ENCODE assay signal across 1 cellular context in genomic region chr6:32244946-32245398, GRCh38.
TF ChIP-seq lines count a peak whose summit lies in the region.

No MANE protein-coding gene starts in this region.

TF ChIP-seq in HEK293, 187 proteins besides CTCF, POLR2A, EP300 and RAD21 (continued from another document):
- TF ChIP-seq ZNF692 (tag by site-specific recombination; IDR thresholded peaks at IDR 0.05) (peak; percentile 93), ZNF560 (tag by site-specific recombination; IDR thresholded peaks at IDR 0.05; ENCODE audit: borderline replicate concordance) (no peak), ZNF157 (tag by site-specific recombination; IDR thresholded peaks at IDR 0.05) (no peak), PBX3 (CRISPR knock-in tag; IDR thresholded peaks at IDR 0.05) (no peak), WT1 (tag by site-specific recombination; IDR thresholded peaks at IDR 0.05) (no peak), ZNF341 (tag by site-specific recombination; IDR thresholded peaks at IDR 0.05; ENCODE audit: low read depth) (no peak), TSHZ1 (tag by site-specific recombination; IDR thresholded peaks at IDR 0.05; ENCODE audit: borderline replicate concordance) (no peak), SCRT1 (tag by site-specific recombination; IDR thresholded peaks at IDR 0.05; ENCODE audit: borderline replicate concordance) (no peak), ZNF549 (tag by site-specific recombination; IDR thresholded peaks at IDR 0.05) (no peak), ZNF202 (tag by site-specific recombination; IDR thresholded peaks at IDR 0.05; ENCODE audit: borderline replicate concordance) (no peak), ZNF155 (tag by site-specific recombination; IDR thresholded peaks at IDR 0.05) (no peak), ZBTB20 (tag by site-specific recombination; IDR thresholded peaks at IDR 0.05) (peak; percentile 34; the same call in 1 of the 2 replicates), ZNF624 (tag by site-specific recombination; IDR thresholded peaks at IDR 0.05) (no peak), SP3 (tag by site-specific recombination; IDR thresholded peaks at IDR 0.05) (no peak), PATZ1 (tag by site-specific recombination; IDR thresholded peaks at IDR 0.05) (peak; percentile 98), ZNF221 (tag by site-specific recombination; IDR thresholded peaks at IDR 0.05; ENCODE audit: borderline replicate concordance) (0 out of 2 replicates have a peak, but pooled peaks have one; percentile 75), ZBTB48 (tag by site-specific recombination; IDR thresholded peaks at IDR 0.05) (0 out of 2 replicates have a peak, but pooled peaks have one; percentile 31), ZNF518A (tag by site-specific recombination; conservative IDR thresholded peaks at IDR 0.05; ENCODE audit: low read depth) (no peak), ZNF513 (tag by site-specific recombination; IDR thresholded peaks at IDR 0.05) (no peak), YY1 (tag by site-specific recombination; IDR thresholded peaks at IDR 0.05) (no peak), MYNN (tag by site-specific recombination; IDR thresholded peaks at IDR 0.05; ENCODE audit: borderline replicate concordance) (no peak), ZNF354C (tag by site-specific recombination; IDR thresholded peaks at IDR 0.05; ENCODE audit: borderline replicate concordance, low read depth) (no peak), KLF16 (tag by site-specific recombination; IDR thresholded peaks at IDR 0.05) (no peak; the same call in 1 of the 2 replicates), SALL2 (tag by site-specific recombination; IDR thresholded peaks at IDR 0.05; ENCODE audit: borderline replicate concordance) (no peak), ZNF768 (tag by site-specific recombination; IDR thresholded peaks at IDR 0.05) (no peak), INSM2 (tag by site-specific recombination; IDR thresholded peaks at IDR 0.05) (no peak), SP7 (tag by site-specific recombination; IDR thresholded peaks at IDR 0.05) (peak; percentile 60), ZNF302 (tag by site-specific recombination; IDR thresholded peaks at IDR 0.05; ENCODE audit: low read depth) (no peak), TCF7L2 (IDR thresholded peaks at IDR 0.05; ENCODE audit: borderline replicate concordance, low read depth, low read length) (no peak), MEIS1 (CRISPR knock-in tag; IDR thresholded peaks at IDR 0.05; ENCODE audit: borderline replicate concordance) (no peak), ZNF292 (tag by site-specific recombination; IDR thresholded peaks at IDR 0.05; ENCODE audit: borderline replicate concordance, low read depth) (no peak), ZNF701 (tag by site-specific recombination; IDR thresholded peaks at IDR 0.05) (no peak), ZNF2 (tag by site-specific recombination; IDR thresholded peaks at IDR 0.05) (peak; percentile 78), ZBTB44 (tag by site-specific recombination; IDR thresholded peaks at IDR 0.05) (no peak)
TF ChIP-seq in HEK293: peak in this region for 28.
